In genomic region chr1:15323989-15324866, GRCh38 we compare ENCODE assay signal across 1 cellular context.
TF ChIP-seq lines count a peak whose summit lies in the region.

No MANE protein-coding gene starts in this region.

TF ChIP-seq in K562, 482 proteins besides CTCF, POLR2A, EP300 and RAD21 (continued from another document):
- TF ChIP-seq TFAP4 (CRISPR knock-in tag; IDR thresholded peaks at IDR 0.05; ENCODE audit: borderline replicate concordance) (peak; percentile 24; the same call in 1 of the 2 replicates), CBFA2T3 (IDR thresholded peaks at IDR 0.05) (peak; percentile 23; the same call in 1 of the 2 replicates), EWSR1 (IDR thresholded peaks at IDR 0.05; ENCODE audit: borderline replicate concordance, low read depth, partially characterized antibody) (no peak)
